ENCODE assay signal across 17 cellular contexts in genomic region chr1:52022133-52022532, GRCh38. TPM values are rescaled to one million over a fixed set of nuclear protein-coding genes. Genes with fewer than 3 reads are reported as not detected.
DNase-seq lines count a peak whose midpoint lies in the region; ATAC-seq, FAIRE-seq and TF ChIP-seq lines count a peak whose summit lies in the region.
"Had no signal": no experiment of that assay in that cellular context is flagged by ENCODE, and none has a peak within 500 bp of the region (broad histone marks: within the 10 kb centered on the region; RNA-seq: fewer than 3 reads in every experiment).

No MANE protein-coding gene starts in this region.

- H3K27ac ChIP-seq in IMR-90 (ENCODE audit: insufficient read depth, low read length) (no peak overlapping the region), endothelial cell of umbilical vein (ENCODE audit: insufficient read depth, low read depth, low read length) (no peak overlapping the region), mesodermal cell (ENCODE audit: low read depth, low read length, severe bottlenecking) (peak overlapping the region; percentile 16), sigmoid colon (no peak overlapping the region)
- H3K27ac ChIP-seq: BLaER1 had no signal

- H3K56ac ChIP-seq in IMR-90 (ENCODE audit: extremely low read depth, insufficient read depth, low read length): no peak overlapping the region

- no peak for TF ChIP-seq CTCF in IMR-90 (conservative IDR thresholded peaks at IDR 0.05; ENCODE audit: low read depth, low read length)
- TF ChIP-seq CTCF in endothelial cell of umbilical vein (IDR thresholded peaks at IDR 0.05; ENCODE audit: extremely low read depth in 1 of 2, insufficient read depth in 1 of 2, low read depth in 1 of 2, low read length in 2 of 2): no peak
- TF ChIP-seq CTCF in sigmoid colon (IDR thresholded peaks at IDR 0.05): no peak

- no peak overlapping the region for H2BK15ac ChIP-seq in IMR-90 (ENCODE audit: low read depth, low read length)

- no peak overlapping the region for H4K8ac ChIP-seq in IMR-90 (ENCODE audit: low read depth in 2 of 2, low read length in 2 of 2)

- H2BK5ac ChIP-seq in IMR-90 (ENCODE audit: low read depth, low read length, poor library complexity, severe bottlenecking): no peak overlapping the region

- no peaks in the 10 kb centered on the region for H3K79me2 ChIP-seq in endothelial cell of umbilical vein (ENCODE audit: control insufficient read depth, insufficient read depth, low read length)

- TF ChIP-seq RAD21 in IMR-90 (IDR thresholded peaks at IDR 0.05; ENCODE audit: low read length): no peak

- peak overlapping the region; percentile 19 for H2AK9ac ChIP-seq in IMR-90 (replicated peaks; ENCODE audit: low read depth, low read length, poor library complexity)

- WGBS in IMR-90 (ENCODE audit: extremely low coverage in 2 of 2, insufficient read length in 1 of 2), 2 experiments: no CpG with 5 or more reads among the region's 2 CpGs
- WGBS in mesodermal cell (ENCODE audit: insufficient coverage in 2 of 2), 2 experiments: 86 to 87% methylated on average over 1 to 2 of the region's 2 CpGs
- 89 to 92% methylated on average over 2 of the region's 2 CpGs for WGBS in sigmoid colon, 2 donors

- H3K36me3 ChIP-seq in IMR-90 (ENCODE audit: control insufficient read depth, insufficient read depth, low read length) (peaks cover 32% of the 10 kb centered on the region), endothelial cell of umbilical vein (ENCODE audit: control insufficient read depth in 2 of 2, extremely low read depth in 1 of 2, insufficient read depth in 2 of 2, low read length in 2 of 2) (peaks cover 9 to 11% of the 10 kb centered on the region in 2 experiments), mesodermal cell (ENCODE audit: control insufficient read depth, insufficient read depth, low read length) (peaks cover 66% of the 10 kb centered on the region), sigmoid colon (peaks cover 9 to 71% (median 24%) of the 10 kb centered on the region in 4 donors)

- H3K4me2 ChIP-seq in IMR-90 (ENCODE audit: low read depth, low read length): no peak overlapping the region
- no peak overlapping the region for H3K4me2 ChIP-seq in endothelial cell of umbilical vein (ENCODE audit: insufficient read depth, low read length)
- H3K4me2 ChIP-seq: BLaER1, GM23338 had no signal

- in situ Hi-C loops in IMR-90 (cut with MboI; ENCODE audit: low sequenced_read_pairs): no loop called here

- no peak overlapping the region for H3K23ac ChIP-seq in IMR-90 (ENCODE audit: low read depth, low read length)

- H3K4me1 ChIP-seq in IMR-90 (ENCODE audit: control insufficient read depth, insufficient read depth, low read length) (no peaks in the 10 kb centered on the region), endothelial cell of umbilical vein (ENCODE audit: control insufficient read depth, extremely low read depth, insufficient read depth, low read length) (peaks cover 6% of the 10 kb centered on the region), mesodermal cell (ENCODE audit: control insufficient read depth, insufficient read depth, low read length, poor library complexity, severe bottlenecking) (no peaks in the 10 kb centered on the region), sigmoid colon (no peaks in the 10 kb centered on the region)

- peaks cover 0 to 4% of the 10 kb centered on the region in 2 experiments; a peak in 1 of 4 replicates for H3K79me1 ChIP-seq in IMR-90 (ENCODE audit: low read depth in 1 of 2, low read length in 2 of 2)

- no peak overlapping the region for H3K4ac ChIP-seq in IMR-90 (ENCODE audit: low read depth, low read length)

- TF ChIP-seq POLR2A in IMR-90 (IDR thresholded peaks at IDR 0.05; ENCODE audit: low read depth, low read length): no peak
- no peak for TF ChIP-seq POLR2A in endothelial cell of umbilical vein (IDR thresholded peaks at IDR 0.05; ENCODE audit: low read depth, low read length)
- TF ChIP-seq POLR2A in sigmoid colon (IDR thresholded peaks at IDR 0.05): no peak

- H3K27me3 ChIP-seq in IMR-90 (ENCODE audit: control insufficient read depth, insufficient read depth, low read length) (no peaks in the 10 kb centered on the region), endothelial cell of umbilical vein (ENCODE audit: control insufficient read depth in 2 of 2, insufficient read depth in 2 of 2, low read length in 2 of 2) (no peaks in the 10 kb centered on the region), sigmoid colon (no peaks in the 10 kb centered on the region)
- H3K27me3 ChIP-seq: BLaER1 had no signal

- H2BK20ac ChIP-seq in IMR-90 (ENCODE audit: low read depth, low read length): no peak overlapping the region

- no peak overlapping the region for H3K18ac ChIP-seq in IMR-90 (ENCODE audit: low read depth, low read length)

- H3K9me3 ChIP-seq in IMR-90 (ENCODE audit: control insufficient read depth, insufficient read depth, low read length) (no peaks in the 10 kb centered on the region), endothelial cell of umbilical vein (replicated peaks; ENCODE audit: control insufficient read depth, insufficient read depth, low read length) (no peaks in the 10 kb centered on the region), mesodermal cell (ENCODE audit: control insufficient read depth, low read length) (no peaks in the 10 kb centered on the region), sigmoid colon (no peaks in the 10 kb centered on the region)
- H3K9me3 ChIP-seq: BLaER1 had no signal

- no peak overlapping the region for H3K14ac ChIP-seq in IMR-90 (replicated peaks; ENCODE audit: low read depth, low read length)

- H4K5ac ChIP-seq in IMR-90 (ENCODE audit: low read depth, low read length): no peak overlapping the region

- H3K9me1 ChIP-seq in IMR-90 (ENCODE audit: insufficient read depth, low read length) (peaks cover 5% of the 10 kb centered on the region; the same call in 1 of the 2 replicates), endothelial cell of umbilical vein (replicated peaks; ENCODE audit: control insufficient read depth, extremely low read depth, insufficient read depth, low read length) (no peaks in the 10 kb centered on the region)

- H2AFZ ChIP-seq in IMR-90 (replicated peaks; ENCODE audit: low read length, poor library complexity) (no peak overlapping the region), endothelial cell of umbilical vein (ENCODE audit: low read depth, low read length) (no peak overlapping the region)
- H2AFZ ChIP-seq: GM23338 had no signal

- dilution Hi-C loops in IMR-90 (cut with HindIII; ENCODE audit: low sequenced_read_pairs, unreplicated experiment) (no loop called here), endothelial cell of umbilical vein (cut with MboI; ENCODE audit: extremely low pct_ligation_motif_present, low sequenced_read_pairs) (no loop called here)

- H3K4me3 ChIP-seq in IMR-90 (ENCODE audit: insufficient read depth, low read depth, low read length) (no peak overlapping the region), endothelial cell of umbilical vein (replicated peaks in 1 of 3; ENCODE audit: insufficient read depth in 1 of 3, low read depth in 1 of 3, low read length in 3 of 3) (no peak overlapping the region), mesodermal cell (ENCODE audit: extremely low read depth, insufficient read depth, low read length, poor library complexity, severe bottlenecking) (no peak overlapping the region), sigmoid colon (no peak overlapping the region)
- H3K4me3 ChIP-seq: BLaER1, GM23338 had no signal

- intact Hi-C loops in IMR-90 (cut with micrococcal nuclease) (no loop called here), endothelial cell of umbilical vein (cut with micrococcal nuclease) (no loop called here), sigmoid colon (cut with DNase I) (no loop called here)

- no peak overlapping the region for H2BK120ac ChIP-seq in IMR-90 (ENCODE audit: low read depth, low read length)

- CTCF ChIA-PET in IMR-90 (lab: Yijun Ruan, JAX): interaction anchor here (0.7 kb wide), 1 partner anchor 174 kb away, joined by 3 read pairs; no protein-coding TSS in a partner anchor
- CTCF ChIA-PET in endothelial cell of umbilical vein (lab: Charles Lee): interaction anchor here (0.6 to 1.4 kb wide), 2 partner anchors 38 to 125 kb away, joined by 3 to 5 read pairs; no protein-coding TSS in a partner anchor

- peak; percentile 78 for FAIRE-seq in endothelial cell of umbilical vein (lab: Jason Lieb, UNC)
- FAIRE-seq: H54 had no signal

- H4K20me1 ChIP-seq in IMR-90 (ENCODE audit: insufficient read depth, low read length): no peaks in the 10 kb centered on the region
- no peaks in the 10 kb centered on the region for H4K20me1 ChIP-seq in endothelial cell of umbilical vein (replicated peaks; ENCODE audit: control insufficient read depth, extremely low read depth, insufficient read depth, low read length)
- H4K20me1 ChIP-seq: BLaER1 had no signal

- DNase-seq in IMR-90 (no peak), endothelial cell of umbilical vein (ENCODE audit: low read depth, low spot score) (peak; percentile 91), NCI-H1105 treated with DMSO at 0.1 percent for 48 hours (lab: John Stamatoyannopoulos, UW) (no peak), sigmoid colon (no peak), hippocampal formation (lab: John Stamatoyannopoulos, UW) (no peak)
- DNase-seq: 8988T; CD4-positive, alpha-beta memory T cell; DMS153; DMS79; GF-D8; HCEC 1CT had no signal

- no peak for TF ChIP-seq EP300 in sigmoid colon (IDR thresholded peaks at IDR 0.05)

- no peak overlapping the region for H4K91ac ChIP-seq in IMR-90 (ENCODE audit: insufficient read depth, low read depth, low read length)

- POLR2A ChIA-PET in IMR-90 (lab: Charles Lee; ENCODE audit: unreplicated experiment) (no interaction called here), endothelial cell of umbilical vein (lab: Charles Lee) (no interaction called here)

- ATAC-seq in IMR-90 (ENCODE audit: low read depth): no peak
- no peak for ATAC-seq in HG03135 (IDR thresholded peaks at IDR 0.05; ENCODE audit: unreplicated experiment)
- ATAC-seq: GM23338 had no signal

- no peak overlapping the region for H2AK5ac ChIP-seq in IMR-90 (ENCODE audit: low read depth, low read length)

- BruUV-seq in IMR-90 (replicated peaks; lab: Mats Ljungman, UMichigan) (no TSS peak), endothelial cell of umbilical vein (replicated peaks; lab: Mats Ljungman, UMichigan) (no TSS peak)

- H3K9ac ChIP-seq in IMR-90 (ENCODE audit: low read depth, low read length) (no peak overlapping the region), endothelial cell of umbilical vein (replicated peaks; ENCODE audit: extremely low read depth, insufficient read depth, low read length) (no peak overlapping the region)
- H3K9ac ChIP-seq: BLaER1 had no signal

RNA-seq across cellular contexts. Expression of gene KTI12, which starts 11.5 kb away (rescaled TPM):
- total RNA-seq in IMR-90 (2012; rRNA removed): 13.1 and 15.2 TPM in 2 replicates
- polyA plus RNA-seq in IMR-90 (2012; rRNA removed): 16.3 and 18.3 TPM in 2 replicates
- 13.6 and 18.8 TPM in 2 replicates for polyA plus RNA-seq in IMR-90 (2012; cell fraction: cytosol; rRNA removed)
- polyA plus RNA-seq in IMR-90 (2012; cell fraction: nucleus; rRNA removed; ENCODE audit: low replicate concordance): 11.6 and 16.9 TPM in 2 replicates
- total RNA-seq in endothelial cell of umbilical vein: 9.2 and 10.0 TPM in 2 replicates
- polyA plus RNA-seq in endothelial cell of umbilical vein: 12.7 TPM in 2 replicates
- 9.2 and 10.9 TPM in 2 replicates for polyA plus RNA-seq in endothelial cell of umbilical vein (2011; cell fraction: cytosol; rRNA removed)
- 8.5 and 10.1 TPM in 2 replicates for polyA plus RNA-seq in endothelial cell of umbilical vein (2011; cell fraction: nucleus; rRNA removed)
- polyA plus RNA-seq in endothelial cell of umbilical vein (2012): 8.0 and 8.2 TPM in 2 replicates
- 8.0 and 10.2 TPM in 2 replicates for polyA minus RNA-seq in endothelial cell of umbilical vein
- polyA minus RNA-seq in endothelial cell of umbilical vein (2011; cell fraction: cytosol; rRNA and poly(A)+ RNA removed): 9.3 TPM
- 7.8 and 9.3 TPM in 2 replicates for polyA minus RNA-seq in endothelial cell of umbilical vein (2011; cell fraction: nucleus; rRNA and poly(A)+ RNA removed)
- 5.5 TPM for polyA plus RNA-seq in mesodermal cell (2013, experiment 1 of 2)
- 5.0 TPM for polyA plus RNA-seq in mesodermal cell (2013, experiment 2 of 2)
- 10 to 100 TPM in 3 of 4 donors, 1 to 10 TPM in 1; 8.2 to 15.0 (median 11.0) TPM for total RNA-seq in sigmoid colon
- polyA plus RNA-seq in sigmoid colon: 1 to 10 TPM; 4.9 to 9.6 (median 6.0) TPM

RNA-seq across cellular contexts. Expression of gene RAB3B, which starts 31.6 kb away (rescaled TPM):
- total RNA-seq in IMR-90 (2012; rRNA removed) (78.5 and 91.9 TPM in 2 replicates), endothelial cell of umbilical vein (10.4 and 11.9 TPM in 2 replicates), sigmoid colon (1 to 10 TPM; 1.5 to 4.3 (median 3.5) TPM)
- polyA plus RNA-seq in IMR-90 (2012; rRNA removed) (31.4 and 33.6 TPM in 2 replicates), endothelial cell of umbilical vein (3.7 and 4.1 TPM in 2 replicates), sigmoid colon (1 to 10 TPM; 1.5 to 3.2 (median 2.4) TPM)
- 10.6 and 11.3 TPM in 2 replicates for polyA plus RNA-seq in IMR-90 (2012; cell fraction: cytosol; rRNA removed)
- 6.3 and 19.7 TPM in 2 replicates for polyA plus RNA-seq in IMR-90 (2012; cell fraction: nucleus; rRNA removed; ENCODE audit: low replicate concordance)
- 5.3 and 5.9 TPM in 2 replicates for polyA plus RNA-seq in endothelial cell of umbilical vein (2011; cell fraction: cytosol; rRNA removed)
- polyA plus RNA-seq in endothelial cell of umbilical vein (2011; cell fraction: nucleus; rRNA removed): 4.6 and 4.8 TPM in 2 replicates
- polyA plus RNA-seq in endothelial cell of umbilical vein (2012): 26.3 and 29.0 TPM in 2 replicates
- polyA minus RNA-seq in endothelial cell of umbilical vein: 13.1 and 14.5 TPM in 2 replicates
- polyA minus RNA-seq in endothelial cell of umbilical vein (2011; cell fraction: cytosol; rRNA and poly(A)+ RNA removed): not detected
- 4.3 and 6.6 TPM in 2 replicates for polyA minus RNA-seq in endothelial cell of umbilical vein (2011; cell fraction: nucleus; rRNA and poly(A)+ RNA removed)
- 10.1 TPM for polyA plus RNA-seq in mesodermal cell (2013, experiment 1 of 2)
- 7.4 TPM for polyA plus RNA-seq in mesodermal cell (2013, experiment 2 of 2)
- polyA plus RNA-seq: CD14-positive monocyte; CD4-positive, alpha-beta memory T cell had no signal

RNA-seq across cellular contexts. Expression of gene TXNDC12, which starts 32.9 kb away (rescaled TPM):
- total RNA-seq in IMR-90 (2012; rRNA removed): 29.9 and 35.3 TPM in 2 replicates
- 22.0 and 24.4 TPM in 2 replicates for polyA plus RNA-seq in IMR-90 (2012; rRNA removed)
- polyA plus RNA-seq in IMR-90 (2012; cell fraction: cytosol; rRNA removed): 13.5 and 14.3 TPM in 2 replicates
- 12.7 and 17.4 TPM in 2 replicates for polyA plus RNA-seq in IMR-90 (2012; cell fraction: nucleus; rRNA removed; ENCODE audit: low replicate concordance)
- 55.1 and 57.4 TPM in 2 replicates for total RNA-seq in endothelial cell of umbilical vein
- polyA plus RNA-seq in endothelial cell of umbilical vein: 23.3 and 33.7 TPM in 2 replicates
- polyA plus RNA-seq in endothelial cell of umbilical vein (2011; cell fraction: cytosol; rRNA removed): 22.6 and 30.5 TPM in 2 replicates
- 10.7 and 16.1 TPM in 2 replicates for polyA plus RNA-seq in endothelial cell of umbilical vein (2011; cell fraction: nucleus; rRNA removed)
- polyA plus RNA-seq in endothelial cell of umbilical vein (2012): 50.4 and 50.6 TPM in 2 replicates
- polyA minus RNA-seq in endothelial cell of umbilical vein: 25.0 and 36.8 TPM in 2 replicates
- polyA minus RNA-seq in endothelial cell of umbilical vein (2011; cell fraction: cytosol; rRNA and poly(A)+ RNA removed): 46.6 TPM
- 7.5 and 11.6 TPM in 2 replicates for polyA minus RNA-seq in endothelial cell of umbilical vein (2011; cell fraction: nucleus; rRNA and poly(A)+ RNA removed)
- polyA plus RNA-seq in mesodermal cell (2013, experiment 1 of 2): 74.2 TPM
- 79.5 TPM for polyA plus RNA-seq in mesodermal cell (2013, experiment 2 of 2)
- 10 to 100 TPM; 20.8 to 27.1 (median 26.3) TPM for total RNA-seq in sigmoid colon
- 10 to 100 TPM in 2 of 3 donors, 1 to 10 TPM in 1; 9.0 to 33.3 (median 16.9) TPM for polyA plus RNA-seq in sigmoid colon

RNA-seq across cellular contexts. Expression of gene BTF3L4, which starts 34.0 kb away (rescaled TPM):
- 41.2 and 46.4 TPM in 2 replicates for total RNA-seq in IMR-90 (2012; rRNA removed)
- 29.3 and 34.5 TPM in 2 replicates for polyA plus RNA-seq in IMR-90 (2012; rRNA removed)
- 4.9 and 8.1 TPM in 2 replicates for polyA plus RNA-seq in IMR-90 (2012; cell fraction: cytosol; rRNA removed)
- polyA plus RNA-seq in IMR-90 (2012; cell fraction: nucleus; rRNA removed; ENCODE audit: low replicate concordance): 1.7 and 22.0 TPM in 2 replicates
- 43.2 and 45.6 TPM in 2 replicates for total RNA-seq in endothelial cell of umbilical vein
- 20.1 and 25.1 TPM in 2 replicates for polyA plus RNA-seq in endothelial cell of umbilical vein
- 32.9 and 34.4 TPM in 2 replicates for polyA plus RNA-seq in endothelial cell of umbilical vein (2011; cell fraction: cytosol; rRNA removed)
- polyA plus RNA-seq in endothelial cell of umbilical vein (2011; cell fraction: nucleus; rRNA removed): 21.3 and 28.5 TPM in 2 replicates
- polyA plus RNA-seq in endothelial cell of umbilical vein (2012): 36.6 and 49.5 TPM in 2 replicates
- 20.9 and 21.3 TPM in 2 replicates for polyA minus RNA-seq in endothelial cell of umbilical vein
- 37.2 TPM for polyA minus RNA-seq in endothelial cell of umbilical vein (2011; cell fraction: cytosol; rRNA and poly(A)+ RNA removed)
- polyA minus RNA-seq in endothelial cell of umbilical vein (2011; cell fraction: nucleus; rRNA and poly(A)+ RNA removed): 25.1 and 33.7 TPM in 2 replicates
- polyA plus RNA-seq in mesodermal cell (2013, experiment 1 of 2): 79.4 TPM
- 86.4 TPM for polyA plus RNA-seq in mesodermal cell (2013, experiment 2 of 2)
- total RNA-seq in sigmoid colon: 10 to 100 TPM; 42.9 to 58.1 (median 51.1) TPM
- polyA plus RNA-seq in sigmoid colon: 10 to 100 TPM; 22.2 to 30.0 (median 27.3) TPM
